Comparison of ENCODE assay signal across 24 cellular contexts in the genomic region with DNA sequence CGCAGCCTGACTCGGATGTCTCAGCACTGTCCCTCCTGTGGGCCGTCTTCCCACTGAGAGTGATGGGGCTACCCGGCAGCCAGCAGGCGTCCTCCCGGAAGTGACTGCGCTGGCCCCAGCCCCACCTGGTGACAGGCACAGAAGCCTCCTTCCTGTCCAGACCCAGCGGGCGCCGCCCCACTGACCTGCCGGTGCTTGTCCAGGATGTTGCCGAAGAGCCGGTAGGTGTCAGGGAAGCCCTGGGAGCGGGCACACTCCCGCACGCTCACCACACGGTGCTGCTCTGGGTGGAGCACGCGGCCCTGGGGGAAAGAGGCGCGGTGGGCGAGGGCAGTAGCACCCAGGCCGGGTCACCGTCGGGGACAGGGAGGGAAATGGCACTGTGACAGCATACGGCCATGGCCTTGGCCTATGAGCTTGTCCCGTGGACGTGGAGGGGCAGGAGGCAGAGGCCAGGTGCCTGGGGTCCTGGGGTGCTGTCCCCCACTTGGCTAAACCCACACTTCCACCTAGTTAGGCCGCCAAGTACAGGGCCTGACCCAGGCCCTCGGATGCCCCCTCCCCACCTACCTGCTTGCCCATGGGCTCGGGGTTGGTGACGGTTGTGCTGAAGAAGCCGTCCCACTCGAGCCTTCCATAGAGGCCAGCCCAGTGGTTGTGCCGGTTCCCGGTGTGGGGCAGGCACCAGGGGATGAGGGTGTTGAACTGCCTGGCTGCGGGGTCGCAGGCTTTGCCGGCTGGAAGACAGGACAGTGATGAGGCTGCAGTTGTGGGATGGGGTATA. TPM values are rescaled to one million over a fixed set of nuclear protein-coding genes. Genes with fewer than 3 reads are reported as not detected.
A peak's percentile ranks its signal among the peaks of the same experiment; 100 is the strongest.
DNase-seq lines count a peak whose midpoint lies in the region; ATAC-seq, FAIRE-seq and TF ChIP-seq lines count a peak whose summit lies in the region.
"Had no signal": no experiment of that assay in that cellular context is flagged by ENCODE, and none has a peak within 500 bp of the region (broad histone marks: within the 10 kb centered on the region; RNA-seq: fewer than 3 reads in every experiment).

No MANE protein-coding gene starts in this region.

- FAIRE-seq in urothelium cell line (lab: Jason Lieb, UNC) (no peak), GM12891 (lab: Jason Lieb, UNC) (no peak)
- FAIRE-seq: A549 had no signal

- peaks cover 23% of the 10 kb centered on the region for H3K36me3 Mint-ChIP-seq in activated naive CD8-positive, alpha-beta T cell treated with anti-CD3 and anti-CD28 coated beads, Interleukin-2, amount 10 ng/mL, durations not matched to agents 7 days and 5 days
- peaks cover 28% of the 10 kb centered on the region for H3K36me3 Mint-ChIP-seq in activated naive CD8-positive, alpha-beta T cell treated with anti-CD3 and anti-CD28 coated beads, Interleukin-2, amount 50 U/mL, for 24 hours (ENCODE audit: low read depth)
- H3K36me3 Mint-ChIP-seq in stimulated activated naive B cell treated with anti-CD40 and anti-IgM and Interleukin-4, amounts not matched to agents 10 μg/mL and 1 μg/mL and 100 μg/mL, for 72 hours = peaks cover 48 to 78% of the 10 kb centered on the region in 2 donors

- no peak for TF ChIP-seq CTCF in RWPE1 (conservative IDR thresholded peaks at IDR 0.05; ENCODE audit: low read depth)
- peak in 2 of 6 experiments; percentile 12 to 34 for TF ChIP-seq CTCF in esophagus squamous epithelium (IDR thresholded peaks at IDR 0.05)

- H3K4me3 ChIP-seq in esophagus squamous epithelium = peak overlapping the region in 1 of 4 donors; percentile 5
- H3K4me3 ChIP-seq: A549, psoas muscle, uterus had no signal

- peaks cover 34 to 98% (median 48%) of the 10 kb centered on the region in 3 donors for H3K36me3 ChIP-seq in esophagus squamous epithelium
- H3K36me3 ChIP-seq: uterus had no signal

- CTCF ChIA-PET in RWPE1 (lab: Yijun Ruan, JAX) = interaction anchor here (0.5 kb wide), 2 partner anchors 12 to 207 kb away, joined by 3 to 4 read pairs; no protein-coding TSS in a partner anchor

- no peak for TF ChIP-seq POLR2A in esophagus squamous epithelium (IDR thresholded peaks at IDR 0.05)
- no peak for TF ChIP-seq POLR2A in GM12891 (IDR thresholded peaks at IDR 0.05; ENCODE audit: low read depth, low read length)

- no peak for DNase-seq in activated naive CD8-positive, alpha-beta T cell treated with anti-CD3 and anti-CD28 coated beads, Interleukin-2, amount 10 ng/mL, durations not matched to agents 7 days and 5 days
- DNase-seq in activated naive CD8-positive, alpha-beta T cell treated with anti-CD3 and anti-CD28 coated beads, Interleukin-2, amount 50 U/mL, for 24 hours = no peak
- DNase-seq in RWPE1 (ENCODE audit: low spot score) (peak; percentile 62), esophagus squamous epithelium (lab: John Stamatoyannopoulos, UW) (no peak), urothelium cell line (ENCODE audit: low spot score) (no peak), NCI-H2081 treated with DMSO at 0.1 percent for 48 hours (lab: John Stamatoyannopoulos, UW) (no peak), GM12891 (ENCODE audit: insufficient read length, low spot score) (no peak)
- DNase-seq in stimulated activated naive B cell treated with anti-CD40 and anti-IgM and Interleukin-4, amounts not matched to agents 10 μg/mL and 1 μg/mL and 100 μg/mL, for 72 hours = no peak
- DNase-seq: activated CD4-positive, alpha-beta T cell treated with anti-CD3 and anti-CD28 coated beads, Interleukin-2, amount 50 U/mL, for 1 hour; Caco-2; erythroblast; foreskin melanocyte; H9; hypothalamus; NCI-H1105 treated with DMSO at 0.1 percent for 48 hours; NCI-H2081; NCI-H446 treated with DMSO at 0.1 percent for 48 hours; psoas muscle; stimulated activated CD8-positive, alpha-beta memory T cell treated with anti-CD3 and anti-CD28 coated beads, Interleukin-4, amount 100 ng/mL, for 48 hours; uterus had no signal

- no peaks in the 10 kb centered on the region for H3K27me3 ChIP-seq in esophagus squamous epithelium
- H3K27me3 ChIP-seq: uterus had no signal

- intact Hi-C loops in esophagus squamous epithelium (cut with DNase I) = no loop called here

- POLR2A ChIA-PET in activated naive CD8-positive, alpha-beta T cell treated with anti-CD3 and anti-CD28 coated beads, Interleukin-2, amount 10 ng/mL, durations not matched to agents 7 days and 5 days (lab: Charles Lee) = interaction anchor here (1.1 kb wide), 1 partner anchor 13 kb away, joined by 3 read pairs; no protein-coding TSS in a partner anchor
- POLR2A ChIA-PET in RWPE1 (lab: Yijun Ruan, JAX; ENCODE audit: low non-redundant PET) = no interaction called here

- WGBS in esophagus squamous epithelium, 2 donors = 70 to 81% methylated on average over 9 to 11 of the region's 39 CpGs

- no peaks in the 10 kb centered on the region for H3K9me3 Mint-ChIP-seq in activated naive CD8-positive, alpha-beta T cell treated with anti-CD3 and anti-CD28 coated beads, Interleukin-2, amount 10 ng/mL, durations not matched to agents 7 days and 5 days
- no peaks in the 10 kb centered on the region for H3K9me3 Mint-ChIP-seq in activated naive CD8-positive, alpha-beta T cell treated with anti-CD3 and anti-CD28 coated beads, Interleukin-2, amount 50 U/mL, for 24 hours
- peaks cover 0 to 3% of the 10 kb centered on the region in 2 donors for H3K9me3 Mint-ChIP-seq in stimulated activated naive B cell treated with anti-CD40 and anti-IgM and Interleukin-4, amounts not matched to agents 10 μg/mL and 1 μg/mL and 100 μg/mL, for 72 hours
- H3K9me3 Mint-ChIP-seq: activated T-helper 2 cell treated with anti-CD3 and anti-CD28 coated beads, Interferon-gamma antibody, Interleukin-2, Interleukin-4, amounts not matched to agents 10 μg/mL and 5 μg/mL and 100 μg/mL, durations not matched to agents 14 hours and 24 hours and 36 hours; H9; IgD-negative memory B cell had no signal

- no peaks in the 10 kb centered on the region for H3K27me3 Mint-ChIP-seq in activated naive CD8-positive, alpha-beta T cell treated with anti-CD3 and anti-CD28 coated beads, Interleukin-2, amount 10 ng/mL, durations not matched to agents 7 days and 5 days
- H3K27me3 Mint-ChIP-seq in activated naive CD8-positive, alpha-beta T cell treated with anti-CD3 and anti-CD28 coated beads, Interleukin-2, amount 50 U/mL, for 24 hours = no peaks in the 10 kb centered on the region
- no peaks in the 10 kb centered on the region for H3K27me3 Mint-ChIP-seq in stimulated activated naive B cell treated with anti-CD40 and anti-IgM and Interleukin-4, amounts not matched to agents 10 μg/mL and 1 μg/mL and 100 μg/mL, for 72 hours
- H3K27me3 Mint-ChIP-seq: IgD-negative memory B cell had no signal

- peak overlapping the region; percentile 65 for H3K27ac Mint-ChIP-seq in activated naive CD8-positive, alpha-beta T cell treated with anti-CD3 and anti-CD28 coated beads, Interleukin-2, amount 10 ng/mL, durations not matched to agents 7 days and 5 days
- no peak overlapping the region for H3K27ac Mint-ChIP-seq in activated naive CD8-positive, alpha-beta T cell treated with anti-CD3 and anti-CD28 coated beads, Interleukin-2, amount 50 U/mL, for 24 hours
- H3K27ac Mint-ChIP-seq in stimulated activated naive B cell treated with anti-CD40 and anti-IgM and Interleukin-4, amounts not matched to agents 10 μg/mL and 1 μg/mL and 100 μg/mL, for 72 hours = peak overlapping the region; percentile 59
- H3K27ac Mint-ChIP-seq: activated T-helper 2 cell treated with anti-CD3 and anti-CD28 coated beads, Interferon-gamma antibody, Interleukin-2, Interleukin-4, amounts not matched to agents 10 μg/mL and 5 μg/mL and 100 μg/mL, durations not matched to agents 14 hours and 24 hours and 36 hours; H9; IgD-negative memory B cell had no signal

- ATAC-seq in activated naive CD8-positive, alpha-beta T cell treated with anti-CD3 and anti-CD28 coated beads, Interleukin-2, amount 10 ng/mL, durations not matched to agents 7 days and 5 days (ENCODE audit: low read depth) = no peak
- no peak for ATAC-seq in activated naive CD8-positive, alpha-beta T cell treated with anti-CD3 and anti-CD28 coated beads, Interleukin-2, amount 50 U/mL, for 24 hours
- peak in 1 of 2 donors; percentile 5 for ATAC-seq in stimulated activated naive B cell treated with anti-CD40 and anti-IgM and Interleukin-4, amounts not matched to agents 10 μg/mL and 1 μg/mL and 100 μg/mL, for 72 hours (replicated peaks)
- ATAC-seq: psoas muscle had no signal

- peaks cover 0 to 8% (median 6%) of the 10 kb centered on the region in 3 donors for H3K4me1 ChIP-seq in esophagus squamous epithelium
- H3K4me1 ChIP-seq: Caco-2, psoas muscle, uterus had no signal

- peaks cover 2% of the 10 kb centered on the region for H3K4me1 Mint-ChIP-seq in activated naive CD8-positive, alpha-beta T cell treated with anti-CD3 and anti-CD28 coated beads, Interleukin-2, amount 10 ng/mL, durations not matched to agents 7 days and 5 days
- H3K4me1 Mint-ChIP-seq in activated naive CD8-positive, alpha-beta T cell treated with anti-CD3 and anti-CD28 coated beads, Interleukin-2, amount 50 U/mL, for 24 hours = no peaks in the 10 kb centered on the region
- H3K4me1 Mint-ChIP-seq in stimulated activated naive B cell treated with anti-CD40 and anti-IgM and Interleukin-4, amounts not matched to agents 10 μg/mL and 1 μg/mL and 100 μg/mL, for 72 hours = peaks cover 7 to 15% of the 10 kb centered on the region in 2 donors
- H3K4me1 Mint-ChIP-seq: H9, IgD-negative memory B cell had no signal

- no peak overlapping the region for H3K4me3 Mint-ChIP-seq in activated naive CD8-positive, alpha-beta T cell treated with anti-CD3 and anti-CD28 coated beads, Interleukin-2, amount 10 ng/mL, durations not matched to agents 7 days and 5 days
- no peak overlapping the region for H3K4me3 Mint-ChIP-seq in activated naive CD8-positive, alpha-beta T cell treated with anti-CD3 and anti-CD28 coated beads, Interleukin-2, amount 50 U/mL, for 24 hours
- peak overlapping the region in 1 of 2 donors; percentile 47 for H3K4me3 Mint-ChIP-seq in stimulated activated naive B cell treated with anti-CD40 and anti-IgM and Interleukin-4, amounts not matched to agents 10 μg/mL and 1 μg/mL and 100 μg/mL, for 72 hours
- H3K4me3 Mint-ChIP-seq: H9 had no signal

- H3K27ac ChIP-seq in RWPE1 (peak overlapping the region; percentile 81), esophagus squamous epithelium (peak overlapping the region in 3 of 4 donors; percentile 16 to 67 (median 57))
- H3K27ac ChIP-seq: A549, psoas muscle, uterus had no signal

- H3K9me3 ChIP-seq in esophagus squamous epithelium = no peaks in the 10 kb centered on the region
- H3K9me3 ChIP-seq: A549, Caco-2, psoas muscle, uterus had no signal

RNA-seq across cellular contexts. Expression of a gene that starts 16.0 kb away (rescaled TPM):
- 100 to 1,000 TPM; 262 to 264 TPM for total RNA-seq in activated naive CD8-positive, alpha-beta T cell treated with anti-CD3 and anti-CD28 coated beads, Interleukin-2, amount 10 ng/mL, durations not matched to agents 7 days and 5 days
- 100 to 1,000 TPM; 146 to 253 (median 183) TPM for total RNA-seq in esophagus squamous epithelium
- 234 TPM for polyA plus RNA-seq in GM12891 (2012; ENCODE audit: low read depth, missing spikeins)

RNA-seq across cellular contexts. Expression of a gene that starts 24.2 kb away (rescaled TPM):
- 10 to 100 TPM; 51.8 to 53.6 TPM for total RNA-seq in activated naive CD8-positive, alpha-beta T cell treated with anti-CD3 and anti-CD28 coated beads, Interleukin-2, amount 10 ng/mL, durations not matched to agents 7 days and 5 days
- 1 to 10 TPM; 2.9 to 9.2 (median 5.8) TPM for total RNA-seq in esophagus squamous epithelium
- polyA plus RNA-seq in GM12891 (2012; ENCODE audit: low read depth, missing spikeins) = 35.3 TPM

RNA-seq across cellular contexts. Expression of a gene that starts 29.6 kb away (rescaled TPM):
- total RNA-seq in activated naive CD8-positive, alpha-beta T cell treated with anti-CD3 and anti-CD28 coated beads, Interleukin-2, amount 10 ng/mL, durations not matched to agents 7 days and 5 days = 100 to 1,000 TPM; 104 to 112 TPM
- 10 to 100 TPM; 31.9 to 56.1 (median 39.6) TPM for total RNA-seq in esophagus squamous epithelium
- 87.1 TPM for polyA plus RNA-seq in GM12891 (2012; ENCODE audit: low read depth, missing spikeins)

RNA-seq across cellular contexts. Expression of a gene that starts 33.3 kb away (rescaled TPM):
- total RNA-seq in activated naive CD8-positive, alpha-beta T cell treated with anti-CD3 and anti-CD28 coated beads, Interleukin-2, amount 10 ng/mL, durations not matched to agents 7 days and 5 days = 1 to 10 TPM; 3.8 to 4.7 TPM
- under 1 TPM in 1 of 4 donors, not detected in 3; 0.42 TPM for total RNA-seq in esophagus squamous epithelium
- 18.1 TPM for polyA plus RNA-seq in GM12891 (2012; ENCODE audit: low read depth, missing spikeins)
- total RNA-seq: M059J, psoas muscle had no signal

RNA-seq across cellular contexts. Expression of a gene that starts 49.6 kb away (rescaled TPM):
- total RNA-seq in activated naive CD8-positive, alpha-beta T cell treated with anti-CD3 and anti-CD28 coated beads, Interleukin-2, amount 10 ng/mL, durations not matched to agents 7 days and 5 days = 100 to 1,000 TPM; 118 to 126 TPM
- total RNA-seq in esophagus squamous epithelium = 10 to 100 TPM in 3 of 4 donors, 1 to 10 TPM in 1; 10.0 to 23.7 (median 14.7) TPM
- 60.6 TPM for polyA plus RNA-seq in GM12891 (2012; ENCODE audit: low read depth, missing spikeins)

Comparison
In these comparisons a context has a peak if more than half of its experiments do, and no peak if none do; other contexts are left out.
1. RNA of a gene that starts 24.2 kb away (total RNA-seq): 51.8 to 53.6 TPM in activated naive CD8-positive, alpha-beta T cell treated with anti-CD3 and anti-CD28 coated beads, Interleukin-2, amount 10 ng/mL, durations not matched to agents 7 days and 5 days; 2.9 to 9.2 TPM in esophagus squamous epithelium; every median in the first group is over 4 times any median in the second.